In genomic region chr22:46738642-46738960, GRCh38 we compare ENCODE assay signal across 8 cellular contexts. TPM values are rescaled to one million over a fixed set of nuclear protein-coding genes. Genes with fewer than 3 reads are reported as not detected.
A peak's percentile ranks its signal among the peaks of the same experiment; 100 is the strongest.
DNase-seq lines count a peak whose midpoint lies in the region; ATAC-seq and TF ChIP-seq lines count a peak whose summit lies in the region.

No MANE protein-coding gene starts in this region.

- peaks cover 34% of the 10 kb centered on the region for H4K20me1 ChIP-seq in SK-N-SH (ENCODE audit: insufficient read depth)

- intact Hi-C loops in adrenal gland (cut with DNase I) = loop anchor here in 1 of 2 donors (10.0 kb wide), 1 partner anchor 164 kb away; no protein-coding TSS in a partner anchor

- H3K4me3 ChIP-seq in SK-N-SH (ENCODE audit: low read depth in 2 of 2, low read length in 1 of 2) = peak overlapping the region; percentile 67 to 82
- peak overlapping the region in 2 of 4 donors; percentile 73 to 86 for H3K4me3 ChIP-seq in adrenal gland
- H3K4me3 ChIP-seq in thoracic aorta = peak overlapping the region; percentile 86

- no peak for TF ChIP-seq CTCF in SK-N-SH (IDR thresholded peaks at IDR 0.05)
- no peak for TF ChIP-seq CTCF in adrenal gland (IDR thresholded peaks at IDR 0.05)
- no peak for TF ChIP-seq CTCF in thoracic aorta (IDR thresholded peaks at IDR 0.05)

- peak overlapping the region; percentile 81; the same call in 1 of the 2 replicates for H2AFZ ChIP-seq in SK-N-SH (ENCODE audit: low read depth)

- ATAC-seq in SK-N-SH treated with all-trans-retinoic acid at 6 μM for 48 hours (no peak; the same call in 2 of the 3 replicates), thoracic aorta (ENCODE audit: insufficient number of reproducible peaks, low FRiP score, low read depth) (no peak), GM18517 (IDR thresholded peaks at IDR 0.05; ENCODE audit: unreplicated experiment) (no peak), GM21515 (IDR thresholded peaks at IDR 0.05; ENCODE audit: unreplicated experiment) (no peak)

- no peaks in the 10 kb centered on the region for H3K9me2 ChIP-seq in SK-N-SH

- no peak for TF ChIP-seq EP300 in SK-N-SH (IDR thresholded peaks at IDR 0.05; ENCODE audit: borderline replicate concordance in 1 of 2, low read depth in 1 of 2, low read length in 1 of 2)

- H3K36me3 ChIP-seq in SK-N-SH (replicated peaks in 1 of 2; ENCODE audit: control insufficient read depth in 1 of 2, insufficient read depth in 2 of 2, low read length in 1 of 2) (no peaks in the 10 kb centered on the region), adrenal gland (replicated peaks in 1 of 2) (no peaks in the 10 kb centered on the region), thoracic aorta (no peaks in the 10 kb centered on the region)

- POLR2A ChIA-PET in SK-N-SH (lab: Yijun Ruan, JAX) = interaction anchor here (0.8 kb wide), 1 partner anchor 163 kb away, joined by 3 read pairs; no protein-coding TSS in a partner anchor

- DNase-seq in SK-N-SH = no peak
- DNase-seq in adrenal gland = peak in 1 of 7 donors; percentile 42
- DNase-seq in thoracic aorta (ENCODE audit: low spot score) = no peak
- no peak for DNase-seq in NCI-H1105 (lab: John Stamatoyannopoulos, UW)

- H3K4me1 ChIP-seq in SK-N-SH (ENCODE audit: control insufficient read depth in 1 of 2, insufficient read depth in 2 of 2, low read depth in 1 of 2, low read length in 1 of 2) = peaks cover 22 to 68% of the 10 kb centered on the region in 2 experiments
- peaks cover 41 to 49% of the 10 kb centered on the region in 2 donors for H3K4me1 ChIP-seq in adrenal gland (replicated peaks in 1 of 2)
- H3K4me1 ChIP-seq in thoracic aorta (ENCODE audit: control insufficient read depth in 1 of 2, low read depth in 2 of 2) = peaks cover 36 to 53% of the 10 kb centered on the region in 2 donors

- 10% methylated on average over 2 of the region's 14 CpGs for WGBS in SK-N-SH (ENCODE audit: low lambda C conversion rate)
- 0 to 7% (median 2%) methylated on average over 2 to 14 of the region's 14 CpGs; no CpG with 5 or more reads in 1 of the 4 donors for WGBS in adrenal gland, 4 donors

- no peaks in the 10 kb centered on the region for H3K9me3 ChIP-seq in SK-N-SH
- H3K9me3 ChIP-seq in adrenal gland (replicated peaks in 1 of 3) = no peaks in the 10 kb centered on the region
- no peaks in the 10 kb centered on the region for H3K9me3 ChIP-seq in thoracic aorta

- no peak for TF ChIP-seq POLR2A in adrenal gland (IDR thresholded peaks at IDR 0.05)

- H3K27ac ChIP-seq in SK-N-SH (ENCODE audit: low read depth in 2 of 2, low read length in 1 of 2) (peak overlapping the region; percentile 52 to 84; a peak in 2 of 4 replicates), adrenal gland (peak overlapping the region; percentile 45 to 98 (median 81)), layer of hippocampus (ENCODE audit: low read depth, low read length) (peak overlapping the region; percentile 90), thoracic aorta (peak overlapping the region; percentile 77 to 90)

- peaks cover 5% of the 10 kb centered on the region for H3F3A ChIP-seq in SK-N-SH (replicated peaks; ENCODE audit: insufficient read depth)

- no peak for TF ChIP-seq RAD21 in SK-N-SH (IDR thresholded peaks at IDR 0.05; ENCODE audit: low read length)

- H3K9ac ChIP-seq in SK-N-SH = peak overlapping the region; percentile 86

- peak overlapping the region; percentile 94 for H3K4me2 ChIP-seq in SK-N-SH

- H3K27me3 ChIP-seq in SK-N-SH (ENCODE audit: insufficient read depth) (no peaks in the 10 kb centered on the region), adrenal gland (no peaks in the 10 kb centered on the region), layer of hippocampus (ENCODE audit: control insufficient read depth, insufficient read depth, low read length) (no peaks in the 10 kb centered on the region), thoracic aorta (replicated peaks; ENCODE audit: insufficient read depth) (no peaks in the 10 kb centered on the region)

- CTCF ChIA-PET in SK-N-SH (lab: Yijun Ruan, JAX) = interaction anchor here (1.0 to 1.5 kb wide), 3 partner anchors 20 to 175 kb away, joined by 3 to 6 read pairs (median 4); no protein-coding TSS in a partner anchor

- peaks cover 50% of the 10 kb centered on the region for H3K79me2 ChIP-seq in SK-N-SH (ENCODE audit: insufficient read depth)

TF ChIP-seq in SK-N-SH, 30 proteins besides CTCF, POLR2A, EP300 and RAD21:
- TF ChIP-seq GATA2 (CRISPR knock-in tag; IDR thresholded peaks at IDR 0.05) (no peak), JUND (IDR thresholded peaks at IDR 0.05) (no peak), CHD2 (IDR thresholded peaks at IDR 0.05; ENCODE audit: low read length, partially characterized antibody) (no peak), RCOR1 (IDR thresholded peaks at IDR 0.05; ENCODE audit: low read length) (no peak), RXRA (IDR thresholded peaks at IDR 0.05; ENCODE audit: borderline replicate concordance, low read depth) (no peak), USF2 (IDR thresholded peaks at IDR 0.05; ENCODE audit: borderline replicate concordance, low read depth, low read length) (no peak), FOXJ3 (CRISPR knock-in tag; IDR thresholded peaks at IDR 0.05) (no peak), ZBTB33 (IDR thresholded peaks at IDR 0.05; ENCODE audit: borderline replicate concordance, low read depth) (no peak)

TF ChIP-seq in SK-N-SH treated with all-trans-retinoic acid at 6 μM for 48 hours, 23 proteins besides CTCF, POLR2A, EP300 and RAD21:
- TF ChIP-seq ISL1 (CRISPR knock-in tag; IDR thresholded peaks at IDR 0.05) (no peak), CSDC2 (CRISPR knock-in tag; IDR thresholded peaks at IDR 0.05) (no peak), SNAI2 (CRISPR knock-in tag; IDR thresholded peaks at IDR 0.05) (no peak), ZNF70 (CRISPR knock-in tag; IDR thresholded peaks at IDR 0.05) (no peak), BACH2 (CRISPR knock-in tag; IDR thresholded peaks at IDR 0.05; ENCODE audit: borderline replicate concordance) (no peak), ZNF565 (CRISPR knock-in tag; conservative IDR thresholded peaks at IDR 0.05; ENCODE audit: low read depth) (no peak), ZNF8 (CRISPR knock-in tag; IDR thresholded peaks at IDR 0.05) (no peak), TOX (CRISPR knock-in tag; IDR thresholded peaks at IDR 0.05; ENCODE audit: borderline replicate concordance) (no peak), GLIS3 (CRISPR knock-in tag; IDR thresholded peaks at IDR 0.05) (no peak), PPARA (CRISPR knock-in tag; IDR thresholded peaks at IDR 0.05; ENCODE audit: borderline replicate concordance) (no peak), TCF4 (CRISPR knock-in tag; IDR thresholded peaks at IDR 0.05; ENCODE audit: borderline replicate concordance) (no peak), ZC3H10 (CRISPR knock-in tag; IDR thresholded peaks at IDR 0.05) (no peak), CREB5 (CRISPR knock-in tag; IDR thresholded peaks at IDR 0.05; ENCODE audit: low read depth) (no peak), OSR1 (CRISPR knock-in tag; IDR thresholded peaks at IDR 0.05) (no peak), ZFP3 (CRISPR knock-in tag; IDR thresholded peaks at IDR 0.05) (no peak)

RNA-seq across cellular contexts. Expression of gene CERK, which starts 0.5 kb away (rescaled TPM):
- polyA plus RNA-seq in SK-N-SH (2012; rRNA removed) = 32.6 and 33.4 TPM in 2 replicates
- 27.7 and 36.1 TPM in 2 replicates for polyA plus RNA-seq in SK-N-SH (2012; cell fraction: cytosol; rRNA removed)
- 23.4 and 24.7 TPM in 2 replicates for polyA plus RNA-seq in SK-N-SH (2012; cell fraction: nucleus; rRNA removed)
- total RNA-seq in adrenal gland = 10 to 100 TPM; 34.0 to 92.1 (median 48.0) TPM
- 10 to 100 TPM; 18.6 to 24.3 (median 19.5) TPM for polyA plus RNA-seq in adrenal gland
- 10 to 100 TPM; 65.5 to 72.8 TPM for total RNA-seq in thoracic aorta

RNA-seq across cellular contexts. Expression of gene TBC1D22A, which starts 23.8 kb away (rescaled TPM):
- polyA plus RNA-seq in SK-N-SH (2012; rRNA removed) = 14.5 and 16.5 TPM in 2 replicates
- polyA plus RNA-seq in SK-N-SH (2012; cell fraction: cytosol; rRNA removed) = 12.8 and 14.4 TPM in 2 replicates
- 16.3 and 19.4 TPM in 2 replicates for polyA plus RNA-seq in SK-N-SH (2012; cell fraction: nucleus; rRNA removed)
- total RNA-seq in adrenal gland = 10 to 100 TPM; 18.8 to 44.2 (median 29.9) TPM
- polyA plus RNA-seq in adrenal gland = 10 to 100 TPM; 11.5 to 17.4 (median 14.9) TPM
- total RNA-seq in thoracic aorta = 10 to 100 TPM; 28.9 to 31.3 TPM
